Comparison of ENCODE assay signal across 8 cellular contexts in genomic region chr18:21243041-21243431, GRCh38. TPM values are rescaled to one million over a fixed set of nuclear protein-coding genes. Genes with fewer than 3 reads are reported as not detected.
DNase-seq lines count a peak whose midpoint lies in the region; ATAC-seq and TF ChIP-seq lines count a peak whose summit lies in the region.

No MANE protein-coding gene starts in this region.

- intact Hi-C loops in Right ventricle myocardium superior (cut with DNase I), result loop anchor here (10.0 kb wide), 1 partner anchor 202 kb away; no protein-coding TSS in a partner anchor

- peak; percentile 24 for ATAC-seq in Right ventricle myocardium superior (ENCODE audit: poor library complexity)
- no peak for ATAC-seq in HG03469 (IDR thresholded peaks at IDR 0.05; ENCODE audit: unreplicated experiment)
- ATAC-seq in HG02938 (IDR thresholded peaks at IDR 0.05; ENCODE audit: unreplicated experiment), result no peak

- DNase-seq in ELF-1 (ENCODE audit: low read depth, low spot score) (peak; percentile 42), Right ventricle myocardium superior (no peak), retina (peak; percentile 81), HPDE6-E6E7 (ENCODE audit: extremely low spot score) (no peak), HT-29 (ENCODE audit: low spot score) (no peak)

TF ChIP-seq in PFSK-1, 5 proteins besides CTCF, POLR2A, EP300 and RAD21:
- TF ChIP-seq SIN3A (IDR thresholded peaks at IDR 0.05; ENCODE audit: borderline replicate concordance, insufficient read depth, low read length) (0 out of 2 replicates have a peak, but pooled peaks have one; percentile 42), TAF1 (IDR thresholded peaks at IDR 0.05; ENCODE audit: borderline replicate concordance, insufficient read depth, low read length) (no peak)

RNA-seq across cellular contexts. Expression of gene GREB1L, which starts 1.0 kb away (rescaled TPM):
- 2.9 TPM for polyA plus RNA-seq in PFSK-1 (2012; ENCODE audit: insufficient read length, low read depth)
- total RNA-seq in Right ventricle myocardium superior, result 8.0 TPM
- not detected in 2 replicates for total RNA-seq in HT-29 (2014; rRNA removed; shearing (Covaris generic))

Comparison
In these comparisons a context has a peak if more than half of its experiments do, and no peak if none do; other contexts are left out.
1. DNase-seq: peak in ELF-1 (single experiment) and retina (single experiment); none in Right ventricle myocardium superior (single experiment), HPDE6-E6E7 (single experiment) and HT-29 (single experiment).